23 cellular contexts compared by ENCODE assay signal in genomic region chr20:63525968-63526367, GRCh38. TPM values are rescaled to one million over a fixed set of nuclear protein-coding genes. Genes with fewer than 3 reads are reported as not detected.
A peak's percentile ranks its signal among the peaks of the same experiment; 100 is the strongest.
DNase-seq lines count a peak whose midpoint lies in the region; ATAC-seq and TF ChIP-seq lines count a peak whose summit lies in the region.
"Had no signal": no experiment of that assay in that cellular context is flagged by ENCODE, and none has a peak within 500 bp of the region (broad histone marks: within the 10 kb centered on the region; RNA-seq: fewer than 3 reads in every experiment).

No MANE protein-coding gene starts in this region.

- H3K4me3 ChIP-seq in GM06990 (replicated peaks; ENCODE audit: low read depth, low read length) = no peak overlapping the region

- intact Hi-C loops in CD14-positive monocyte (cut with micrococcal nuclease) = loop anchor here in 1 of 2 donors (10.0 kb wide), 1 partner anchor 539 kb away; the partner anchor contains the start of gene TCEA2

- H3K27me3 Mint-ChIP-seq in CD14-positive monocyte (ENCODE audit: low read depth in 3 of 3) (peaks cover 7 to 27% (median 15%) of the 10 kb centered on the region in 3 donors), T-cell (no peaks in the 10 kb centered on the region)
- H3K27me3 Mint-ChIP-seq: central memory CD8-positive, alpha-beta T cell had no signal

- peaks cover 12 to 21% of the 10 kb centered on the region in 2 donors for H3K36me3 Mint-ChIP-seq in CD14-positive monocyte
- peaks cover 9% of the 10 kb centered on the region for H3K36me3 Mint-ChIP-seq in T-cell

- no peak overlapping the region for H3K27ac Mint-ChIP-seq in CD14-positive monocyte
- no peak overlapping the region for H3K27ac Mint-ChIP-seq in T-cell
- H3K27ac Mint-ChIP-seq: immature natural killer cell, nephron had no signal

- H3K4me3 Mint-ChIP-seq in CD14-positive monocyte = no peak overlapping the region
- H3K4me3 Mint-ChIP-seq in T-cell = no peak overlapping the region
- H3K4me3 Mint-ChIP-seq: central memory CD8-positive, alpha-beta T cell; immature natural killer cell; nephron had no signal

- peaks cover 13 to 20% (median 18%) of the 10 kb centered on the region in 7 donors for H3K9me3 Mint-ChIP-seq in CD14-positive monocyte
- no peaks in the 10 kb centered on the region for H3K9me3 Mint-ChIP-seq in T-cell
- H3K9me3 Mint-ChIP-seq: central memory CD8-positive, alpha-beta T cell; nephron had no signal

- H3K27me3 ChIP-seq in GM06990 (replicated peaks; ENCODE audit: control insufficient read depth, insufficient read depth, low read length) = no peaks in the 10 kb centered on the region

- peak overlapping the region; percentile 47 for H3K27ac ChIP-seq in RWPE1
- H3K27ac ChIP-seq: C4-2B had no signal

- peaks cover 13% of the 10 kb centered on the region for H3K36me3 ChIP-seq in GM06990 (ENCODE audit: control insufficient read depth, insufficient read depth, low read length)

- no peak for ATAC-seq in GM21723 (IDR thresholded peaks at IDR 0.05; ENCODE audit: unreplicated experiment)
- no peak for ATAC-seq in T-cell (replicated peaks in 1 of 4)

- H3K4me1 Mint-ChIP-seq in CD14-positive monocyte (peaks cover 17% of the 10 kb centered on the region), T-cell (peaks cover 15 to 29% (median 20%) of the 10 kb centered on the region in 3 donors)

- POLR2A ChIA-PET in RWPE1 (lab: Yijun Ruan, JAX; ENCODE audit: low non-redundant PET) (interaction anchor here (0.7 kb wide), 1 partner anchor 12 kb away, joined by 3 read pairs; no protein-coding TSS in a partner anchor), T-cell (lab: Charles Lee) (no interaction called here)

- CTCF ChIA-PET in RWPE1 (lab: Yijun Ruan, JAX) = interaction anchor here (0.9 kb wide), 1 partner anchor 12 kb away, joined by 5 read pairs; no protein-coding TSS in a partner anchor
- CTCF ChIA-PET in T-cell (lab: Charles Lee) = no interaction called here

- DNase-seq in CD14-positive monocyte (ENCODE audit: low spot score) (peak; percentile 41), GM06990 (ENCODE audit: extremely low read depth, insufficient read length) (peak; percentile 12), RWPE1 (ENCODE audit: low spot score) (no peak), mucosa of gallbladder (ENCODE audit: low spot score) (peak; percentile 75), NCI-H1417 treated with DMSO at 0.1 percent for 48 hours (lab: John Stamatoyannopoulos, UW) (no peak), T-cell (no peak)
- DNase-seq: activated CD4-positive, alpha-beta T cell treated with anti-CD3 and anti-CD28 coated beads for 48 hours; activated CD8-positive, alpha-beta memory T cell treated with anti-CD3 and anti-CD28 coated beads, Interleukin-2, amount 50 U/mL, for 4 hours; activated naive CD4-positive, alpha-beta T cell treated with Interleukin-2 at 50 U/mL for 16 hours; anterior cingulate cortex; effector CD4-positive, alpha-beta T cell; immature natural killer cell; NCI-H2029 treated with DMSO at 0.1 percent for 48 hours; NCI-H524; OCI-M1; stimulated activated CD4-positive, alpha-beta T cell treated with anti-CD3 and anti-CD28 coated beads, Interleukin-4, amount 100 ng/mL, for 24 hours had no signal

- TF ChIP-seq CTCF in CD14-positive monocyte (IDR thresholded peaks at IDR 0.05) (no peak), GM06990 (IDR thresholded peaks at IDR 0.05; ENCODE audit: insufficient read depth, low read length, poor library complexity, severe bottlenecking) (no peak), RWPE1 (conservative IDR thresholded peaks at IDR 0.05; ENCODE audit: low read depth) (no peak)

RNA-seq across cellular contexts. Expression of gene PPDPF, which starts 5.4 kb away (rescaled TPM):
- polyA plus RNA-seq in CD14-positive monocyte = 10 to 100 TPM; 13.4 to 26.1 TPM
- total RNA-seq in mucosa of gallbladder (793 TPM), T-cell (100 to 1,000 TPM; 147 to 320 (median 300) TPM)

RNA-seq across cellular contexts. Expression of gene PTK6, which starts 11.2 kb away (rescaled TPM):
- polyA plus RNA-seq in CD14-positive monocyte = 1 to 10 TPM in 1 of 2 donors, under 1 TPM in 1; 0.66 to 1.5 TPM
- 11.0 TPM for total RNA-seq in mucosa of gallbladder
- under 1 TPM; 0.15 to 0.47 (median 0.23) TPM for total RNA-seq in T-cell
- total RNA-seq: lung microvascular endothelial cell had no signal
- polyA plus RNA-seq: fibroblast of lung had no signal

RNA-seq across cellular contexts. Expression of gene SRMS, which starts 21.6 kb away (rescaled TPM):
- polyA plus RNA-seq in CD14-positive monocyte = not detected
- not detected for total RNA-seq in mucosa of gallbladder
- total RNA-seq in T-cell = not detected
- total RNA-seq: fibroblast of lung, lung microvascular endothelial cell, subcutaneous adipose tissue had no signal
- polyA plus RNA-seq: fibroblast of lung, immature natural killer cell had no signal

RNA-seq across cellular contexts. Expression of gene EEF1A2, which starts 27.1 kb away (rescaled TPM):
- not detected for polyA plus RNA-seq in CD14-positive monocyte
- total RNA-seq in mucosa of gallbladder (56.3 TPM), T-cell (1 to 10 TPM in 3 of 5 donors, under 1 TPM in 2; 0.50 to 3.1 (median 1.1) TPM)
- total RNA-seq: subcutaneous adipose tissue had no signal
- polyA plus RNA-seq: immature natural killer cell had no signal

RNA-seq across cellular contexts. Expression of gene FNDC11, which starts 28.0 kb away (rescaled TPM):
- not detected for polyA plus RNA-seq in CD14-positive monocyte
- total RNA-seq in mucosa of gallbladder = 1.4 TPM
- 1 to 10 TPM in 2 of 5 donors, under 1 TPM in 3; 0.38 to 1.8 (median 0.70) TPM for total RNA-seq in T-cell
- polyA plus RNA-seq: immature natural killer cell had no signal

Comparison
In these comparisons a context has a peak if more than half of its experiments do, and no peak if none do; other contexts are left out.
1. DNase-seq: peak in CD14-positive monocyte (single experiment), GM06990 (single experiment) and mucosa of gallbladder (single experiment); none in RWPE1 (single experiment), NCI-H1417 treated with DMSO at 0.1 percent for 48 hours (single experiment) and T-cell (0 of 34).